Comparison of ENCODE assay signal across 10 cellular contexts in genomic region chr19:49853852-49854849, GRCh38. TPM values are rescaled to one million over a fixed set of nuclear protein-coding genes. Genes with fewer than 3 reads are reported as not detected.
DNase-seq lines count a peak whose midpoint lies in the region; ATAC-seq, FAIRE-seq and TF ChIP-seq lines count a peak whose summit lies in the region.
"Had no signal": no experiment of that assay in that cellular context is flagged by ENCODE, and none has a peak within 500 bp of the region (broad histone marks: within the 10 kb centered on the region; RNA-seq: fewer than 3 reads in every experiment).

No MANE protein-coding gene starts in this region.

- H3K27me3 ChIP-seq in Panc1 (ENCODE audit: control insufficient read depth, insufficient read depth, low read length), result no peaks in the 10 kb centered on the region
- no peaks in the 10 kb centered on the region for H3K27me3 ChIP-seq in skeletal muscle tissue (ENCODE audit: control insufficient read depth in 3 of 3, insufficient read depth in 3 of 3, low read length in 3 of 3)

- H3K27ac Mint-ChIP-seq in activated CD8-positive, alpha-beta memory T cell treated with anti-CD3 and anti-CD28 coated beads, Interleukin-2, amount 10 ng/mL, durations not matched to agents 7 days and 5 days, result no peak overlapping the region

- H3K9me3 ChIP-seq in Panc1 (ENCODE audit: control insufficient read depth, insufficient read depth, low read depth, low read length) (no peaks in the 10 kb centered on the region), kidney (ENCODE audit: control insufficient read depth in 1 of 2, low read length in 2 of 2) (no peaks in the 10 kb centered on the region), skeletal muscle tissue (ENCODE audit: control insufficient read depth in 3 of 3, low read length in 3 of 3) (peaks cover 0 to 3% (median 0%) of the 10 kb centered on the region in 3 donors)

- no peaks in the 10 kb centered on the region for H3K36me3 ChIP-seq in Panc1 (ENCODE audit: control insufficient read depth, insufficient read depth, low read length)
- H3K36me3 ChIP-seq in kidney (ENCODE audit: control insufficient read depth in 1 of 2, insufficient read depth in 2 of 2, low read length in 2 of 2), result peaks cover 9 to 19% of the 10 kb centered on the region in 2 donors
- H3K36me3 ChIP-seq in skeletal muscle tissue (ENCODE audit: control insufficient read depth in 3 of 3, insufficient read depth in 3 of 3, low read length in 3 of 3), result peaks cover 32 to 41% (median 38%) of the 10 kb centered on the region in 3 donors

- H3K27ac ChIP-seq in Panc1 (ENCODE audit: low read length), result peak overlapping the region; percentile 34; the same call in 1 of the 2 replicates
- no peak overlapping the region for H3K27ac ChIP-seq in kidney (ENCODE audit: low read depth in 2 of 2, low read length in 2 of 2)
- H3K27ac ChIP-seq in skeletal muscle tissue (ENCODE audit: low read depth, low read length), result peak overlapping the region; percentile 19

- peaks cover 24% of the 10 kb centered on the region for H3K4me1 Mint-ChIP-seq in activated CD8-positive, alpha-beta memory T cell treated with anti-CD3 and anti-CD28 coated beads, Interleukin-2, amount 10 ng/mL, durations not matched to agents 7 days and 5 days

- peaks cover 8% of the 10 kb centered on the region for H3K27me3 Mint-ChIP-seq in activated CD8-positive, alpha-beta memory T cell treated with anti-CD3 and anti-CD28 coated beads, Interleukin-2, amount 10 ng/mL, durations not matched to agents 7 days and 5 days

- H3K4me1 ChIP-seq in Panc1 (ENCODE audit: control insufficient read depth, insufficient read depth, low read length) (peaks cover 24% of the 10 kb centered on the region), kidney (ENCODE audit: control insufficient read depth in 1 of 2, insufficient read depth in 1 of 2, low read depth in 1 of 2, low read length in 2 of 2) (peaks cover 9 to 17% of the 10 kb centered on the region in 2 donors), skeletal muscle tissue (ENCODE audit: control insufficient read depth in 3 of 3, insufficient read depth in 3 of 3, low read length in 3 of 3) (peaks cover 26 to 43% (median 28%) of the 10 kb centered on the region in 3 donors)

- CTCF ChIA-PET in activated CD8-positive, alpha-beta memory T cell treated with anti-CD3 and anti-CD28 coated beads, Interleukin-2, amount 10 ng/mL, durations not matched to agents 7 days and 5 days (lab: Charles Lee), result interaction anchor here (1.2 kb wide), 1 partner anchor 9 kb away, joined by 3 read pairs; no protein-coding TSS in a partner anchor
- CTCF ChIA-PET in Panc1 (lab: Charles Lee), result no interaction called here

- no peaks in the 10 kb centered on the region for H3K36me3 Mint-ChIP-seq in activated CD8-positive, alpha-beta memory T cell treated with anti-CD3 and anti-CD28 coated beads, Interleukin-2, amount 10 ng/mL, durations not matched to agents 7 days and 5 days

- POLR2A ChIA-PET in Panc1 (lab: Charles Lee), result interaction anchor here (0.6 kb wide), 1 partner anchor 190 kb away, joined by 3 read pairs; no protein-coding TSS in a partner anchor

- BruUV-seq in Panc1 (replicated peaks; lab: Mats Ljungman, UMichigan), result no TSS peak

- H3K4me3 Mint-ChIP-seq in activated CD8-positive, alpha-beta memory T cell treated with anti-CD3 and anti-CD28 coated beads, Interleukin-2, amount 10 ng/mL, durations not matched to agents 7 days and 5 days, result no peak overlapping the region

- intact Hi-C loops in Panc1 (cut with micrococcal nuclease; ENCODE audit: unreplicated experiment) (no loop called here), kidney (cut with DNase I) (no loop called here)

- ATAC-seq in activated CD8-positive, alpha-beta memory T cell treated with anti-CD3 and anti-CD28 coated beads, Interleukin-2, amount 10 ng/mL, durations not matched to agents 7 days and 5 days, result no peak
- no peak for ATAC-seq in Panc1
- no peak for ATAC-seq in GM19035 (IDR thresholded peaks at IDR 0.05; ENCODE audit: unreplicated experiment)
- ATAC-seq in GM19023 (IDR thresholded peaks at IDR 0.05; ENCODE audit: unreplicated experiment), result no peak

- H3K4me3 ChIP-seq in Panc1 (ENCODE audit: low read depth in 2 of 2, low read length in 2 of 2), result no peak overlapping the region
- H3K4me3 ChIP-seq in kidney (ENCODE audit: low read length in 2 of 2), result no peak overlapping the region
- no peak overlapping the region for H3K4me3 ChIP-seq in skeletal muscle tissue (ENCODE audit: low read length in 3 of 3)

- TF ChIP-seq CTCF in Panc1 (IDR thresholded peaks at IDR 0.05) (no peak), kidney (IDR thresholded peaks at IDR 0.05; ENCODE audit: borderline replicate concordance, extremely low read depth, insufficient read depth) (no peak)

- peaks cover under 1% of the 10 kb centered on the region for H3K9me3 Mint-ChIP-seq in activated CD8-positive, alpha-beta memory T cell treated with anti-CD3 and anti-CD28 coated beads, Interleukin-2, amount 10 ng/mL, durations not matched to agents 7 days and 5 days (ENCODE audit: low read depth)

- DNase-seq in activated CD8-positive, alpha-beta memory T cell treated with anti-CD3 and anti-CD28 coated beads for 24 hours, result peak; percentile 62
- no peak for DNase-seq in activated CD8-positive, alpha-beta memory T cell treated with anti-CD3 and anti-CD28 coated beads, Interleukin-2, amount 10 ng/mL, durations not matched to agents 7 days and 5 days
- DNase-seq in Panc1 (ENCODE audit: low read depth, low spot score), result no peak
- peak; percentile 79 for DNase-seq in kidney
- DNase-seq in SHP77 treated with DMSO at 0.1 percent for 48 hours (lab: John Stamatoyannopoulos, UW), result no peak
- DNase-seq: islet precursor cell, NCI-H1436 treated with DMSO at 0.1 percent for 48 hours had no signal

- FAIRE-seq in kidney (lab: Jason Lieb, UNC), result no peak

- H3K9ac ChIP-seq in kidney (ENCODE audit: low read length in 2 of 2), result no peak overlapping the region
- peak overlapping the region; percentile 45 to 59 (median 56) for H3K9ac ChIP-seq in skeletal muscle tissue (ENCODE audit: low read depth in 1 of 3, low read length in 3 of 3)

- in situ Hi-C loops in Panc1 (cut with HindIII; ENCODE audit: low pct_unique_long_range_greater_than_20kb, low sequenced_read_pairs), result no loop called here

RNA-seq across cellular contexts. Expression of gene PTOV1, which starts 3.2 kb away (rescaled TPM):
- total RNA-seq in activated CD8-positive, alpha-beta memory T cell treated with anti-CD3 and anti-CD28 coated beads, Interleukin-2, amount 10 ng/mL, durations not matched to agents 7 days and 5 days, result 10 to 100 TPM; 78.2 to 79.4 TPM
- total RNA-seq in Panc1 (2021; ENCODE audit: unreplicated experiment) (114 TPM), kidney (118 TPM), skeletal muscle tissue (63.7 TPM)
- polyA plus RNA-seq in Panc1 (2012; ENCODE audit: insufficient read length), result 273 TPM
- 235 TPM for polyA plus RNA-seq in kidney (ENCODE audit: insufficient read depth, low read depth, low replicate concordance)

RNA-seq across cellular contexts. Expression of gene PNKP, which starts 13.2 kb away (rescaled TPM):
- 100 to 1,000 TPM; 130 to 133 TPM for total RNA-seq in activated CD8-positive, alpha-beta memory T cell treated with anti-CD3 and anti-CD28 coated beads, Interleukin-2, amount 10 ng/mL, durations not matched to agents 7 days and 5 days
- total RNA-seq in Panc1 (2021; ENCODE audit: unreplicated experiment) (76.7 TPM), kidney (101 TPM), skeletal muscle tissue (17.2 TPM)
- polyA plus RNA-seq in Panc1 (2012; ENCODE audit: insufficient read length), result 59.6 TPM
- polyA plus RNA-seq in kidney (ENCODE audit: insufficient read depth, low read depth, low replicate concordance), result 45.5 TPM

RNA-seq across cellular contexts. Expression of gene AKT1S1, which starts 23.0 kb away (rescaled TPM):
- 10 to 100 TPM; 13.4 to 21.2 TPM for total RNA-seq in activated CD8-positive, alpha-beta memory T cell treated with anti-CD3 and anti-CD28 coated beads, Interleukin-2, amount 10 ng/mL, durations not matched to agents 7 days and 5 days
- total RNA-seq in Panc1 (2021; ENCODE audit: unreplicated experiment) (92.8 TPM), kidney (33.7 TPM), skeletal muscle tissue (3.1 TPM)
- polyA plus RNA-seq in Panc1 (2012; ENCODE audit: insufficient read length), result 112 TPM
- polyA plus RNA-seq in kidney (ENCODE audit: insufficient read depth, low read depth, low replicate concordance), result 47.2 TPM

RNA-seq across cellular contexts. Expression of gene TBC1D17, which starts 23.4 kb away (rescaled TPM):
- total RNA-seq in activated CD8-positive, alpha-beta memory T cell treated with anti-CD3 and anti-CD28 coated beads, Interleukin-2, amount 10 ng/mL, durations not matched to agents 7 days and 5 days, result 10 to 100 TPM; 26.2 to 39.3 TPM
- total RNA-seq in Panc1 (2021; ENCODE audit: unreplicated experiment), result 43.2 TPM
- 68.0 TPM for polyA plus RNA-seq in Panc1 (2012; ENCODE audit: insufficient read length)
- total RNA-seq in kidney, result 43.6 TPM
- 34.8 TPM for polyA plus RNA-seq in kidney (ENCODE audit: insufficient read depth, low read depth, low replicate concordance)
- 7.3 TPM for total RNA-seq in skeletal muscle tissue

RNA-seq across cellular contexts. Expression of gene MED25, which starts 36.1 kb away (rescaled TPM):
- 10 to 100 TPM; 57.5 to 70.5 TPM for total RNA-seq in activated CD8-positive, alpha-beta memory T cell treated with anti-CD3 and anti-CD28 coated beads, Interleukin-2, amount 10 ng/mL, durations not matched to agents 7 days and 5 days
- 52.4 TPM for total RNA-seq in Panc1 (2021; ENCODE audit: unreplicated experiment)
- 55.5 TPM for polyA plus RNA-seq in Panc1 (2012; ENCODE audit: insufficient read length)
- total RNA-seq in kidney, result 53.2 TPM
- polyA plus RNA-seq in kidney (ENCODE audit: insufficient read depth, low read depth, low replicate concordance), result 37.3 TPM
- total RNA-seq in skeletal muscle tissue, result 11.0 TPM

Comparison
In these comparisons a context has a peak if more than half of its experiments do, and no peak if none do; other contexts are left out.
1. DNase-seq: peak in activated CD8-positive, alpha-beta memory T cell treated with anti-CD3 and anti-CD28 coated beads for 24 hours (single experiment) and kidney (single experiment); none in activated CD8-positive, alpha-beta memory T cell treated with anti-CD3 and anti-CD28 coated beads, Interleukin-2, amount 10 ng/mL, durations not matched to agents 7 days and 5 days (single experiment), Panc1 (single experiment) and SHP77 treated with DMSO at 0.1 percent for 48 hours (single experiment).
2. H3K27ac ChIP-seq: peak in Panc1 (single experiment) and skeletal muscle tissue (single experiment); none in kidney (0 of 2).
3. H3K9ac ChIP-seq: peak in skeletal muscle tissue (3 of 3); none in kidney (0 of 2).